ENCODE assay signal across 21 cellular contexts in genomic region chr3:137460944-137461343, GRCh38.
DNase-seq lines count a peak whose midpoint lies in the region; ATAC-seq, FAIRE-seq and TF ChIP-seq lines count a peak whose summit lies in the region.
"Had no signal": no experiment of that assay in that cellular context is flagged by ENCODE, and none has a peak within 500 bp of the region (broad histone marks: within the 10 kb centered on the region; RNA-seq: fewer than 3 reads in every experiment).

No MANE protein-coding gene starts in this region.

- TF ChIP-seq POLR2A in H1 (IDR thresholded peaks at IDR 0.05; ENCODE audit: control extremely low read depth in 1 of 2, low read depth in 2 of 2, low read length in 2 of 2): no peak

- peak overlapping the region in 1 of 2 experiments; percentile 47; a peak in 1 of 4 replicates for H3K4me2 ChIP-seq in H1 (ENCODE audit: insufficient read depth in 1 of 2, low read depth in 2 of 2, low read length in 2 of 2)

- no peak overlapping the region for H4K91ac ChIP-seq in H1 (replicated peaks; ENCODE audit: insufficient read length, low read length)

- H2BK5ac ChIP-seq in H1 (ENCODE audit: low read depth, low read length): no peak overlapping the region

- no peak for FAIRE-seq in H1 (lab: Jason Lieb, UNC)

- no peak overlapping the region for H3K14ac ChIP-seq in H1 (ENCODE audit: insufficient read length)

- no peak overlapping the region for H4K8ac ChIP-seq in H1 (ENCODE audit: extremely low read depth, insufficient read depth, low read length)

- H2AK5ac ChIP-seq in H1 (ENCODE audit: low read depth, low read length): no peak overlapping the region

- ATAC-seq in GM19351 (IDR thresholded peaks at IDR 0.05; ENCODE audit: unreplicated experiment) (no peak), HG02678 (IDR thresholded peaks at IDR 0.05; ENCODE audit: unreplicated experiment) (no peak)
- ATAC-seq: Right ventricle myocardium inferior had no signal

- H3K27me3 ChIP-seq in H1 (replicated peaks in 1 of 4; ENCODE audit: control insufficient read depth in 3 of 4, extremely low read depth in 1 of 4, insufficient read depth in 3 of 4, low read length in 3 of 4): no peaks in the 10 kb centered on the region; a peak in 1 of 7 replicates
- H3K27me3 ChIP-seq: Peyer's patch, SJSA1 had no signal

- TF ChIP-seq CTCF in H1 (IDR thresholded peaks at IDR 0.05; ENCODE audit: control extremely low read depth in 1 of 3, insufficient read depth in 1 of 3, low read depth in 1 of 3, low read length in 3 of 3): no peak

- no peak overlapping the region for H3K23ac ChIP-seq in H1 (ENCODE audit: insufficient read length)

- H3K56ac ChIP-seq in H1 (replicated peaks; ENCODE audit: insufficient read length, low read depth, low read length): no peak overlapping the region

- no peak overlapping the region for H2BK15ac ChIP-seq in H1 (ENCODE audit: low read length)

- POLR2A ChIA-PET in H1 (lab: Charles Lee; ENCODE audit: partially characterized antibody): no interaction called here

- H2BK12ac ChIP-seq in H1 (ENCODE audit: low read depth, low read length): 0 out of 2 replicates have a peak overlapping the region, but pooled peaks have one; percentile 39

- no peak overlapping the region for H3K4ac ChIP-seq in H1 (replicated peaks; ENCODE audit: insufficient read length, low read depth, low read length)

- DNase-seq in NCI-H1105 treated with DMSO at 0.1 percent for 48 hours (lab: John Stamatoyannopoulos, UW) (peak; percentile 34), NCI-H1105 (lab: John Stamatoyannopoulos, UW) (no peak), NCI-H345 treated with DMSO at 0.1 percent for 48 hours (lab: John Stamatoyannopoulos, UW; ENCODE audit: unreplicated experiment) (peak; percentile 8), H1 (ENCODE audit: low read depth in 1 of 2, low spot score in 2 of 2) (no peak), NCI-H2029 (lab: John Stamatoyannopoulos, UW) (no peak)
- DNase-seq: AML-193; C1 segment of cervical spinal cord; CD8-positive, alpha-beta memory T cell; DMS79; KG1; NCI-H1092 treated with DMSO at 0.1 percent for 48 hours; NCI-H2081; NCI-H524; NCI-H82; Peyer's patch; T-helper 1 cell had no signal

- no peak for TF ChIP-seq RAD21 in H1 (IDR thresholded peaks at IDR 0.05 in 1 of 2, conservative IDR thresholded peaks at IDR 0.05 in 1 of 2; ENCODE audit: low read depth in 2 of 2, low read length in 2 of 2)

- no peak overlapping the region for H3K9ac ChIP-seq in H1 (replicated peaks in 1 of 4; ENCODE audit: extremely low read depth in 1 of 4, low read depth in 3 of 4, low read length in 3 of 4)

- H3K23me2 ChIP-seq in H1 (ENCODE audit: low read depth, low read length): no peaks in the 10 kb centered on the region

- H4K5ac ChIP-seq in H1 (ENCODE audit: insufficient read length, low read depth, low read length): no peak overlapping the region

- no peak overlapping the region for H2AFZ ChIP-seq in H1 (ENCODE audit: low read length)

- H3K36me3 ChIP-seq in H1 (ENCODE audit: control insufficient read depth in 2 of 4, insufficient read depth in 4 of 4, low read length in 3 of 4): no peaks in the 10 kb centered on the region
- H3K36me3 ChIP-seq: HAP-1, Peyer's patch, SJSA1 had no signal

- CTCF ChIA-PET in H1 (lab: Charles Lee; ENCODE audit: partially characterized antibody): interaction anchor here (0.9 kb wide), 1 partner anchor 336 kb away, joined by 3 read pairs; no protein-coding TSS in a partner anchor

- no peaks in the 10 kb centered on the region for H3K79me1 ChIP-seq in H1 (ENCODE audit: low read depth, low read length)

- no peaks in the 10 kb centered on the region for H3K9me3 ChIP-seq in H1 (ENCODE audit: insufficient read depth in 2 of 2, low read depth in 1 of 2, low read length in 1 of 2)
- H3K9me3 ChIP-seq: HAP-1, Peyer's patch, SJSA1 had no signal

- H3K18ac ChIP-seq in H1 (ENCODE audit: extremely low read depth, low read length): no peak overlapping the region

- WGBS in H1 (ENCODE audit: extremely low coverage in 1 of 2, insufficient coverage in 1 of 2, insufficient read length in 1 of 2, insufficient replicate concordance in 2 of 2, low coverage in 1 of 2, low lambda C conversion rate in 2 of 2, missing lambda C conversion rate in 1 of 2), 2 experiments: 96% methylated on average over 4 of the region's 4 CpGs; no CpG with 5 or more reads in 1 of the 2 experiments

- H4K20me1 ChIP-seq in H1 (replicated peaks in 1 of 2; ENCODE audit: control insufficient read depth in 1 of 2, insufficient read depth in 2 of 2, low read length in 2 of 2): no peaks in the 10 kb centered on the region

- peak overlapping the region in 1 of 4 experiments; percentile 20; a peak in 1 of 8 replicates for H3K4me3 ChIP-seq in H1 (ENCODE audit: extremely low read depth in 1 of 4, insufficient read depth in 2 of 4, low read depth in 3 of 4, low read length in 4 of 4)
- H3K4me3 ChIP-seq: HAP-1, Peyer's patch, SJSA1 had no signal

- no peaks in the 10 kb centered on the region for H3K79me2 ChIP-seq in H1 (ENCODE audit: control insufficient read depth in 1 of 2, insufficient read depth in 2 of 2, low read length in 2 of 2)

- TF ChIP-seq EP300 in H1 (IDR thresholded peaks at IDR 0.05; ENCODE audit: borderline replicate concordance in 1 of 2, low read depth in 2 of 2, low read length in 2 of 2): no peak

- H3K27ac ChIP-seq in H1 (ENCODE audit: low read depth, low read length): no peak overlapping the region
- H3K27ac ChIP-seq: Peyer's patch, SJSA1 had no signal

- H3K4me1 ChIP-seq in H1 (replicated peaks in 1 of 4; ENCODE audit: control insufficient read depth in 3 of 4, insufficient read depth in 4 of 4, low read length in 3 of 4): peaks cover 0 to 1% (median 0%) of the 10 kb centered on the region in 4 experiments; a peak in 2 of 7 replicates
- H3K4me1 ChIP-seq: HAP-1, Peyer's patch, SJSA1 had no signal

- H2BK120ac ChIP-seq in H1 (replicated peaks; ENCODE audit: low read depth, low read length): no peak overlapping the region

- H2BK20ac ChIP-seq in H1 (ENCODE audit: low read length): no peak overlapping the region

TF ChIP-seq in H1, 55 proteins besides CTCF, POLR2A, EP300 and RAD21:
- no peak for TF ChIP-seq RXRA (IDR thresholded peaks at IDR 0.05; ENCODE audit: insufficient read depth, low read depth, low read length)
- no peak for TF ChIP-seq SIRT6 (IDR thresholded peaks at IDR 0.05; ENCODE audit: low read length)
- TF ChIP-seq ZNF274 (IDR thresholded peaks at IDR 0.05; ENCODE audit: borderline replicate concordance, extremely low read depth, low read length): no peak
- TF ChIP-seq JUND (IDR thresholded peaks at IDR 0.05; ENCODE audit: low read length): no peak
- TF ChIP-seq CREB1 (IDR thresholded peaks at IDR 0.05): no peak
- TF ChIP-seq BRCA1 (IDR thresholded peaks at IDR 0.05; ENCODE audit: low read depth, low read length): no peak
- TF ChIP-seq KDM1A (IDR thresholded peaks at IDR 0.05; ENCODE audit: borderline replicate concordance, low read length): no peak
- TF ChIP-seq, protein P1, sequence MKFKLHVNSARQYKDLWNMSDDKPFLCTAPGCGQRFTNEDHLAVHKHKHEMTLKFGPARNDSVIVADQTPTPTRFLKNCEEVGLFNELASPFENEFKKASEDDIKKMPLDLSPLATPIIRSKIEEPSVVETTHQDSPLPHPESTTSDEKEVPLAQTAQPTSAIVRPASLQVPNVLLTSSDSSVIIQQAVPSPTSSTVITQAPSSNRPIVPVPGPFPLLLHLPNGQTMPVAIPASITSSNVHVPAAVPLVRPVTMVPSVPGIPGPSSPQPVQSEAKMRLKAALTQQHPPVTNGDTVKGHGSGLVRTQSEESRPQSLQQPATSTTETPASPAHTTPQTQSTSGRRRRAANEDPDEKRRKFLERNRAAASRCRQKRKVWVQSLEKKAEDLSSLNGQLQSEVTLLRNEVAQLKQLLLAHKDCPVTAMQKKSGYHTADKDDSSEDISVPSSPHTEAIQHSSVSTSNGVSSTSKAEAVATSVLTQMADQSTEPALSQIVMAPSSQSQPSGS (IDR thresholded peaks at IDR 0.05; ENCODE audit: low read length): no peak
- TF ChIP-seq TBP (IDR thresholded peaks at IDR 0.05; ENCODE audit: low read depth, low read length): no peak
- TF ChIP-seq SRF (IDR thresholded peaks at IDR 0.05; ENCODE audit: low read depth, low read length): no peak
- TF ChIP-seq HDAC6 (IDR thresholded peaks at IDR 0.05; ENCODE audit: low read depth, low read length): no peak

Comparison
In these comparisons a context has a peak if more than half of its experiments do, and no peak if none do; other contexts are left out.
1. DNase-seq: peak in NCI-H1105 treated with DMSO at 0.1 percent for 48 hours (single experiment) and NCI-H345 treated with DMSO at 0.1 percent for 48 hours (single experiment); none in NCI-H1105 (single experiment), H1 (0 of 2) and NCI-H2029 (single experiment).